Comparison of ENCODE assay signal across 25 cellular contexts in the genomic region with DNA sequence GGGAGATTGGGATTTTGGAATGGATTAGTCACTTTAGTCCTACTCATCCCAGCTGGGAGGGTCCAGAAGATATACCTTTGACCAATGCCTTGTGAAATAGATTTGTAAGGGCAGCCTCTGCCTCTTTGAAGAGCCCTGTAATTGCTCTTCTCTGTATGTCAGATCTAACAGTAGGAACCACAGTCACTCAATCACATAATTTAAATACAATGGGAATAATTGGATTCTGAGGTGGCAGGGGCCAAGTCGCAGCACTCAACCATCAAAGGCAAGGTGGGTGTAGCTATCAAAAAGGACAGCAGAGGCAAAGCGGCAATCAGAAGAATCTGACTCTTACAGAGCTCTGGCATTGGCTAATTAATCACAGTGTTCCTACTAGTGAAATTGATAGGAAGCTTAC.
"Had no signal": no experiment of that assay in that cellular context is flagged by ENCODE, and none has a peak within 500 bp of the region (broad histone marks: within the 10 kb centered on the region; RNA-seq: fewer than 3 reads in every experiment).

No MANE protein-coding gene starts in this region.

- DNase-seq: colonic mucosa; cortex of kidney; dermis blood vessel endothelial cell; dorsolateral prefrontal cortex; effector CD4-positive, alpha-beta T cell; effector CD8-positive, alpha-beta T cell; effector memory CD4-positive, alpha-beta T cell; effector memory CD8-positive, alpha-beta T cell; erythroblast; esophagus squamous epithelium; foreskin fibroblast; foreskin keratinocyte; foreskin melanocyte; gastrocnemius medialis; glutamatergic neuron; head of caudate nucleus; heart left ventricle; heart right ventricle had no signal

- ATAC-seq: effector memory CD8-positive, alpha-beta T cell; esophagus mucosa; foreskin keratinocyte; gastrocnemius medialis; gastroesophageal sphincter; heart left ventricle; heart right ventricle had no signal

- H3K27me3 Mint-ChIP-seq: dendritic cell treated with granulocyte-macrophage colony-stimulating factor and Interleukin-4, amounts not matched to agents 40 ng/mL and 50 ng/mL, for 4 days; effector memory CD8-positive, alpha-beta T cell had no signal

- H3K27me3 ChIP-seq: colonic mucosa, dorsolateral prefrontal cortex, esophagus muscularis mucosa, esophagus squamous epithelium, foreskin keratinocyte, gastrocnemius medialis, gastroesophageal sphincter, heart left ventricle, heart right ventricle, hepatocyte had no signal

- H3K4me3 ChIP-seq: colonic mucosa, coronary artery, dorsolateral prefrontal cortex, esophagus muscularis mucosa, esophagus squamous epithelium, gastrocnemius medialis, gastroesophageal sphincter, heart left ventricle, heart right ventricle, hepatocyte had no signal

- H3K36me3 ChIP-seq: colonic mucosa, esophagus muscularis mucosa, esophagus squamous epithelium, gastrocnemius medialis, gastroesophageal sphincter, heart left ventricle, heart right ventricle had no signal

- H3K27ac Mint-ChIP-seq: dendritic cell treated with granulocyte-macrophage colony-stimulating factor and Interleukin-4, amounts not matched to agents 40 ng/mL and 50 ng/mL, for 4 days; effector memory CD8-positive, alpha-beta T cell had no signal

- H3K27ac ChIP-seq: colonic mucosa, coronary artery, dorsolateral prefrontal cortex, epithelial cell of prostate, esophagus muscularis mucosa, esophagus squamous epithelium, foreskin keratinocyte, gastrocnemius medialis, gastroesophageal sphincter, heart left ventricle, heart right ventricle, hepatocyte had no signal

- H3K4me1 ChIP-seq: colonic mucosa, esophagus muscularis mucosa, esophagus squamous epithelium, gastrocnemius medialis, gastroesophageal sphincter, heart left ventricle, heart right ventricle had no signal

- H3K4me2 ChIP-seq: hepatocyte had no signal

- H3K9me3 ChIP-seq: colonic mucosa, esophagus muscularis mucosa, esophagus squamous epithelium, gastrocnemius medialis, gastroesophageal sphincter, heart left ventricle, heart right ventricle had no signal

- H3K4me3 Mint-ChIP-seq: dendritic cell treated with granulocyte-macrophage colony-stimulating factor and Interleukin-4, amounts not matched to agents 40 ng/mL and 50 ng/mL, for 4 days; effector memory CD8-positive, alpha-beta T cell had no signal

- H2AFZ ChIP-seq: hepatocyte had no signal

- H3K79me2 ChIP-seq: hepatocyte had no signal
